In the genomic region with DNA sequence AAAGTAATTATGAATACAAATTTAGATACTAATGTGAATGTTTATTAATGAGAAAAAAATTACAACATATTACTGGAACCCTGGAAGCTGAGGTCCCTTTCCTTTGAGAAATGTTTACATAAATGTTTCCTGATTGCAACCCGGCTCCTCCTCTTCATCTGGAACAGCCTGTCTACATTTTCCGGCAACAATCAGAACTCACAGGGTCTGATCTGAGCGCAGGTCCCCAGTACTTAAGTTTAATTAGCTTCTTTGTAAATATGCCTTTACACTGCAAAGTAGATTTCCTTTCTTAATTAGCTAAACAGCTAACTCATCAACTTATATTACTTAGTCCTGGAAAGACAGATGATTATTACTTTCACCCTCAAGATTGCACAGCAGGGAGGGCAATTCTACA, we compare ENCODE assay signal across 1 cellular context.
TF ChIP-seq lines count a peak whose summit lies in the region.

No MANE protein-coding gene starts in this region.

TF ChIP-seq in HepG2, 621 proteins besides CTCF, POLR2A, EP300 and RAD21:
- TF ChIP-seq, protein P1, sequence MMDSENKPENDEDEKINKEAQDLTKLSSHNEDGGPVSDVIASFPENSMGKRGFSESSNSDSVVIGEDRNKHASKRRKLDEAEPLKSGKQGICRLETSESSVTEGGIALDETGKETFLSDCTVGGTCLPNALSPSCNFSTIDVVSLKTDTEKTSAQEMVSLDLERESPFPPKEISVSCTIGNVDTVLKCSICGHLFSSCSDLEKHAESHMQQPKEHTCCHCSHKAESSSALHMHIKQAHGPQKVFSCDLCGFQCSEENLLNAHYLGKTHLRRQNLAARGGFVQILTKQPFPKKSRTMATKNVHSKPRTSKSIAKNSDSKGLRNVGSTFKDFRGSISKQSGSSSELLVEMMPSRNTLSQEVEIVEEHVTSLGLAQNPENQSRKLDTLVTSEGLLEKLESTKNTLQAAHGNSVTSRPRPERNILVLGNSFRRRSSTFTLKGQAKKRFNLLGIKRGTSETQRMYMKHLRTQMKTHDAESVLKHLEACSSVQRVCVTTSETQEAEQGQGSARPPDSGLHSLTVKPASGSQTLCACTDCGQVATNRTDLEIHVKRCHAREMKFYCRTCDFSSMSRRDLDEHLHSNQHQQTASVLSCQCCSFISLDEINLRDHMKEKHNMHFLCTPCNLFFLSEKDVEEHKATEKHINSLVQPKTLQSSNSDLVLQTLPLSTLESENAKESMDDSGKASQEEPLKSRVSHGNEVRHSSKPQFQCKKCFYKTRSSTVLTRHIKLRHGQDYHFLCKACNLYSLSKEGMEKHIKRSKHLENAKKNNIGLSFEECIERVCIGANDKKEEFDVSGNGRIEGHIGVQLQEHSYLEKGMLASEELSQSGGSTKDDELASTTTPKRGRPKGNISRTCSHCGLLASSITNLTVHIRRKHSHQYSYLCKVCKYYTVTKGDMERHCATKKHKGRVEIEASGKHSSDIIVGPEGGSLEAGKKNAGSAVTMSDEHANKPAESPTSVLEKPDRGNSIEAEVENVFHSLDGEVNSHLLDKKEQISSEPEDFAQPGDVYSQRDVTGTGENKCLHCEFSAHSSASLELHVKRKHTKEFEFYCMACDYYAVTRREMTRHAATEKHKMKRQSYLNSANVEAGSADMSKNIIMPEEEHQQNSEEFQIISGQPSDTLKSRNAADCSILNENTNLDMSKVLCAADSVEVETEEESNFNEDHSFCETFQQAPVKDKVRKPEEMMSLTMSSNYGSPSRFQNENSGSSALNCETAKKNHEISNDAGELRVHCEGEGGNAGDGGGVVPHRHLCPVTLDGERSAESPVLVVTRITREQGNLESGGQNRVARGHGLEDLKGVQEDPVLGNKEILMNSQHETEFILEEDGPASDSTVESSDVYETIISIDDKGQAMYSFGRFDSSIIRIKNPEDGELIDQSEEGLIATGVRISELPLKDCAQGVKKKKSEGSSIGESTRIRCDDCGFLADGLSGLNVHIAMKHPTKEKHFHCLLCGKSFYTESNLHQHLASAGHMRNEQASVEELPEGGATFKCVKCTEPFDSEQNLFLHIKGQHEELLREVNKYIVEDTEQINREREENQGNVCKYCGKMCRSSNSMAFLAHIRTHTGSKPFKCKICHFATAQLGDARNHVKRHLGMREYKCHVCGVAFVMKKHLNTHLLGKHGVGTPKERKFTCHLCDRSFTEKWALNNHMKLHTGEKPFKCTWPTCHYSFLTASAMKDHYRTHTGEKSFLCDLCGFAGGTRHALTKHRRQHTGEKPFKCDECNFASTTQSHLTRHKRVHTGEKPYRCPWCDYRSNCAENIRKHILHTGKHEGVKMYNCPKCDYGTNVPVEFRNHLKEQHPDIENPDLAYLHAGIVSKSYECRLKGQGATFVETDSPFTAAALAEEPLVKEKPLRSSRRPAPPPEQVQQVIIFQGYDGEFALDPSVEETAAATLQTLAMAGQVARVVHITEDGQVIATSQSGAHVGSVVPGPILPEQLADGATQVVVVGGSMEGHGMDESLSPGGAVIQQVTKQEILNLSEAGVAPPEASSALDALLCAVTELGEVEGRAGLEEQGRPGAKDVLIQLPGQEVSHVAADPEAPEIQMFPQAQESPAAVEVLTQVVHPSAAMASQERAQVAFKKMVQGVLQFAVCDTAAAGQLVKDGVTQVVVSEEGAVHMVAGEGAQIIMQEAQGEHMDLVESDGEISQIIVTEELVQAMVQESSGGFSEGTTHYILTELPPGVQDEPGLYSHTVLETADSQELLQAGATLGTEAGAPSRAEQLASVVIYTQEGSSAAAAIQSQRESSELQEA (CRISPR knock-in tag; IDR thresholded peaks at IDR 0.05; ENCODE audit: not compliant biosample characterization): no peak
- 0 out of 4 replicates have a peak, but pooled peaks of 1 of the 2 experiments have one; percentile 15 for TF ChIP-seq MAFK (conservative IDR thresholded peaks at IDR 0.05 in 1 of 2, IDR thresholded peaks at IDR 0.05 in 1 of 2; ENCODE audit: low read length in 2 of 2)
